In genomic region chr5:139663752-139664151, GRCh38 we compare ENCODE assay signal across 18 cellular contexts. TPM values are rescaled to one million over a fixed set of nuclear protein-coding genes. Genes with fewer than 3 reads are reported as not detected.
DNase-seq lines count a peak whose midpoint lies in the region; FAIRE-seq and TF ChIP-seq lines count a peak whose summit lies in the region.
"Had no signal": no experiment of that assay in that cellular context is flagged by ENCODE, and none has a peak within 500 bp of the region (broad histone marks: within the 10 kb centered on the region; RNA-seq: fewer than 3 reads in every experiment).

No MANE protein-coding gene starts in this region.

- DNase-seq in endodermal cell, result no peak
- DNase-seq in sigmoid colon, result no peak
- no peak for DNase-seq in activated CD4-positive, alpha-beta memory T cell treated with anti-CD3 and anti-CD28 coated beads, Interleukin-2, amount 10 ng/mL, durations not matched to agents 7 days and 5 days
- DNase-seq in A172 (ENCODE audit: low spot score), result no peak
- no peak for DNase-seq in RCC 7860 (ENCODE audit: low spot score)
- DNase-seq in NCI-H2029 treated with DMSO at 0.1 percent for 48 hours (lab: John Stamatoyannopoulos, UW), result no peak
- DNase-seq: activated CD4-positive, CD25-positive, alpha-beta regulatory T cell treated with anti-CD3 and anti-CD28 coated beads, Interleukin-2, amount 50 U/mL, for 72 hours; activated CD8-positive, alpha-beta memory T cell treated with anti-CD3 and anti-CD28 coated beads, Interleukin-2, amount 50 U/mL, for 4 hours; activated naive CD4-positive, alpha-beta T cell treated with Interleukin-2 at 50 U/mL for 16 hours; GM23248; islet precursor cell; NCI-H1436 treated with DMSO at 0.1 percent for 48 hours; stimulated activated naive CD8-positive, alpha-beta T cell treated with anti-CD3 and anti-CD28 coated beads, Interleukin-15, Interleukin-2, amounts not matched to agents 100 U/mL and 50 U/mL, for 24 hours; T-helper 1 cell had no signal

- 83 to 90% methylated on average over 2 to 5 of the region's 5 CpGs for WGBS in endodermal cell (ENCODE audit: insufficient coverage in 1 of 2, insufficient read length in 1 of 2), 2 experiments
- WGBS in sigmoid colon, 2 donors, result 92 to 96% methylated on average over 5 of the region's 5 CpGs

- H3K4me3 ChIP-seq in BLaER1 treated with 17β-estradiol and CSF1 and Interleukin-3, amounts not matched to agents 10 nM and 100 nM, result peak overlapping the region in 2 of 10 experiments; percentile 17 to 27; a peak in 1 of 20 replicates
- peak overlapping the region; percentile 48; the same call in 1 of the 2 replicates for H3K4me3 ChIP-seq in OCI-LY3 (ENCODE audit: low read length)
- no peak overlapping the region for H3K4me3 ChIP-seq in endodermal cell (ENCODE audit: low read length)
- no peak overlapping the region for H3K4me3 ChIP-seq in sigmoid colon
- H3K4me3 ChIP-seq: GM23248 had no signal

- H3K4me3 Mint-ChIP-seq in endodermal cell, result no peak overlapping the region
- no peak overlapping the region for H3K4me3 Mint-ChIP-seq in activated CD4-positive, alpha-beta memory T cell treated with anti-CD3 and anti-CD28 coated beads, Interleukin-2, amount 10 ng/mL, durations not matched to agents 7 days and 5 days

- POLR2A ChIA-PET in activated CD4-positive, alpha-beta memory T cell treated with anti-CD3 and anti-CD28 coated beads, Interleukin-2, amount 10 ng/mL, durations not matched to agents 7 days and 5 days (lab: Charles Lee), result no interaction called here

- no peaks in the 10 kb centered on the region for H3K27me3 ChIP-seq in BLaER1 treated with 17β-estradiol and CSF1 and Interleukin-3, amounts not matched to agents 10 nM and 100 nM
- H3K27me3 ChIP-seq in OCI-LY3 (ENCODE audit: low read depth, low read length) (no peaks in the 10 kb centered on the region), endodermal cell (ENCODE audit: control insufficient read depth, insufficient read depth, low read length, poor library complexity, severe bottlenecking) (no peaks in the 10 kb centered on the region), sigmoid colon (no peaks in the 10 kb centered on the region)

- peak overlapping the region; percentile 94 to 100 (median 99) for H3K4me2 ChIP-seq in BLaER1 treated with 17β-estradiol and CSF1 and Interleukin-3, amounts not matched to agents 10 nM and 100 nM
- peak overlapping the region; percentile 95 for H3K4me2 ChIP-seq in OCI-LY3 (ENCODE audit: low read length)

- no peak for TF ChIP-seq POLR2A in sigmoid colon (IDR thresholded peaks at IDR 0.05)

- H3K27ac Mint-ChIP-seq in endodermal cell, result peak overlapping the region; percentile 70
- H3K27ac Mint-ChIP-seq in activated CD4-positive, alpha-beta memory T cell treated with anti-CD3 and anti-CD28 coated beads, Interleukin-2, amount 10 ng/mL, durations not matched to agents 7 days and 5 days, result no peak overlapping the region

- H4K20me1 ChIP-seq in BLaER1 treated with 17β-estradiol and CSF1 and Interleukin-3, amounts not matched to agents 10 nM and 100 nM, result peaks cover 19 to 82% (median 40%) of the 10 kb centered on the region in 11 experiments; a peak in 16 of 22 replicates
- H4K20me1 ChIP-seq in OCI-LY3 (ENCODE audit: insufficient read depth, low read length), result peaks cover 65% of the 10 kb centered on the region

- H3K36me3 ChIP-seq in BLaER1 treated with 17β-estradiol and CSF1 and Interleukin-3, amounts not matched to agents 10 nM and 100 nM, result 0 out of 22 replicates have a peak, but pooled peaks cover 0 to 4% (median 0%) of the 10 kb centered on the region in 11 experiments
- H3K36me3 ChIP-seq in OCI-LY3 (replicated peaks; ENCODE audit: low read depth, low read length) (no peaks in the 10 kb centered on the region), endodermal cell (ENCODE audit: control insufficient read depth, insufficient read depth, low read length) (no peaks in the 10 kb centered on the region), sigmoid colon (no peaks in the 10 kb centered on the region)

- peak overlapping the region in 10 of 11 experiments; percentile 46 to 95 (median 78); a peak in 20 of 22 replicates for H3K27ac ChIP-seq in BLaER1 treated with 17β-estradiol and CSF1 and Interleukin-3, amounts not matched to agents 10 nM and 100 nM
- H3K27ac ChIP-seq in OCI-LY3 (ENCODE audit: low read length) (peak overlapping the region; percentile 91), endodermal cell (ENCODE audit: low read depth, low read length) (no peak overlapping the region), sigmoid colon (peak overlapping the region; percentile 21 to 95 (median 92))
- H3K27ac ChIP-seq: GM23248 had no signal

- no peak overlapping the region for H2AFZ ChIP-seq in OCI-LY3 (ENCODE audit: low read depth, low read length)
- H2AFZ ChIP-seq: GM23248 had no signal

- H3K27me3 Mint-ChIP-seq in endodermal cell (ENCODE audit: insufficient read depth), result no peaks in the 10 kb centered on the region
- H3K27me3 Mint-ChIP-seq in activated CD4-positive, alpha-beta memory T cell treated with anti-CD3 and anti-CD28 coated beads, Interleukin-2, amount 10 ng/mL, durations not matched to agents 7 days and 5 days, result no peaks in the 10 kb centered on the region

- no peaks in the 10 kb centered on the region for H3K9me3 Mint-ChIP-seq in endodermal cell
- H3K9me3 Mint-ChIP-seq in activated CD4-positive, alpha-beta memory T cell treated with anti-CD3 and anti-CD28 coated beads, Interleukin-2, amount 10 ng/mL, durations not matched to agents 7 days and 5 days, result no peaks in the 10 kb centered on the region

- no peaks in the 10 kb centered on the region for H3K36me3 Mint-ChIP-seq in endodermal cell (ENCODE audit: low read depth)
- no peaks in the 10 kb centered on the region for H3K36me3 Mint-ChIP-seq in activated CD4-positive, alpha-beta memory T cell treated with anti-CD3 and anti-CD28 coated beads, Interleukin-2, amount 10 ng/mL, durations not matched to agents 7 days and 5 days (ENCODE audit: low read depth)

- no peak for FAIRE-seq in RCC 7860 (lab: Jason Lieb, UNC)
- FAIRE-seq: bronchial epithelial cell, endothelial cell of umbilical vein had no signal

- intact Hi-C loops in sigmoid colon (cut with DNase I), result no loop called here

- H3K9ac ChIP-seq in BLaER1 treated with 17β-estradiol and CSF1 and Interleukin-3, amounts not matched to agents 10 nM and 100 nM, result peak overlapping the region in 10 of 11 experiments; percentile 5 to 90 (median 64); a peak in 15 of 22 replicates
- H3K9ac ChIP-seq in OCI-LY3 (ENCODE audit: low read length) (peak overlapping the region; percentile 59; the same call in 1 of the 2 replicates), endodermal cell (ENCODE audit: extremely low read depth, low read length, poor library complexity, severe bottlenecking) (no peak overlapping the region)
- H3K9ac ChIP-seq: GM23248 had no signal

- peaks cover 98 to 100% (median 99%) of the 10 kb centered on the region in 10 experiments for H3K4me1 ChIP-seq in BLaER1 treated with 17β-estradiol and CSF1 and Interleukin-3, amounts not matched to agents 10 nM and 100 nM
- peaks cover 97% of the 10 kb centered on the region for H3K4me1 ChIP-seq in OCI-LY3 (ENCODE audit: low read length)
- H3K4me1 ChIP-seq in endodermal cell (ENCODE audit: control insufficient read depth, insufficient read depth, low read length), result peaks cover 16% of the 10 kb centered on the region
- peaks cover 0 to 74% (median 65%) of the 10 kb centered on the region in 4 donors for H3K4me1 ChIP-seq in sigmoid colon

- TF ChIP-seq EP300 in sigmoid colon (IDR thresholded peaks at IDR 0.05), result no peak

- peaks cover 30% of the 10 kb centered on the region for H3K4me1 Mint-ChIP-seq in endodermal cell
- H3K4me1 Mint-ChIP-seq in activated CD4-positive, alpha-beta memory T cell treated with anti-CD3 and anti-CD28 coated beads, Interleukin-2, amount 10 ng/mL, durations not matched to agents 7 days and 5 days, result peaks cover 20% of the 10 kb centered on the region

- H3K9me3 ChIP-seq in BLaER1 treated with 17β-estradiol and CSF1 and Interleukin-3, amounts not matched to agents 10 nM and 100 nM (replicated peaks in 1 of 11), result no peaks in the 10 kb centered on the region
- H3K9me3 ChIP-seq in OCI-LY3 (ENCODE audit: insufficient read depth, low read length), result no peaks in the 10 kb centered on the region
- no peaks in the 10 kb centered on the region for H3K9me3 ChIP-seq in endodermal cell (ENCODE audit: control insufficient read depth, low read length)
- H3K9me3 ChIP-seq in sigmoid colon, result no peaks in the 10 kb centered on the region

- peaks cover 99% of the 10 kb centered on the region for H3K79me2 ChIP-seq in OCI-LY3 (ENCODE audit: low read length)

- TF ChIP-seq CTCF in OCI-LY3 (IDR thresholded peaks at IDR 0.05; ENCODE audit: low read depth, low read length) (no peak), endodermal cell (conservative IDR thresholded peaks at IDR 0.05) (no peak), sigmoid colon (IDR thresholded peaks at IDR 0.05) (no peak)

- CTCF ChIA-PET in activated CD4-positive, alpha-beta memory T cell treated with anti-CD3 and anti-CD28 coated beads, Interleukin-2, amount 10 ng/mL, durations not matched to agents 7 days and 5 days (lab: Charles Lee), result no interaction called here

RNA-seq across cellular contexts. Expression of gene CXXC5, which starts 15.6 kb away (rescaled TPM):
- total RNA-seq in endodermal cell (10 to 100 TPM; 50.5 to 67.9 TPM), sigmoid colon (10 to 100 TPM; 16.7 to 25.3 (median 18.5) TPM)
- 107 TPM for polyA plus RNA-seq in endodermal cell (2013, experiment 1 of 2)
- 113 TPM for polyA plus RNA-seq in endodermal cell (2013, experiment 2 of 2)
- 10 to 100 TPM; 15.7 to 30.0 (median 28.1) TPM for polyA plus RNA-seq in sigmoid colon
- total RNA-seq in activated CD4-positive, alpha-beta memory T cell treated with anti-CD3 and anti-CD28 coated beads, Interleukin-2, amount 10 ng/mL, durations not matched to agents 7 days and 5 days, result 1 to 10 TPM; 1.4 to 1.7 TPM
- total RNA-seq in A172 (2014; rRNA removed; shearing (Covaris generic)), result 162 and 189 TPM in 2 replicates

Comparison
In these comparisons a context has a peak if more than half of its experiments do, and no peak if none do; other contexts are left out.
1. RNA of gene CXXC5, which starts 15.6 kb away (total RNA-seq): 162 to 189 TPM in A172, 50.5 to 67.9 TPM in endodermal cell and 16.7 to 25.3 TPM in sigmoid colon; 1.4 to 1.7 TPM in activated CD4-positive, alpha-beta memory T cell treated with anti-CD3 and anti-CD28 coated beads, Interleukin-2, amount 10 ng/mL, durations not matched to agents 7 days and 5 days; every median in the first group is over 4 times any median in the second.